1 cellular context compared by ENCODE assay signal in the genomic region with DNA sequence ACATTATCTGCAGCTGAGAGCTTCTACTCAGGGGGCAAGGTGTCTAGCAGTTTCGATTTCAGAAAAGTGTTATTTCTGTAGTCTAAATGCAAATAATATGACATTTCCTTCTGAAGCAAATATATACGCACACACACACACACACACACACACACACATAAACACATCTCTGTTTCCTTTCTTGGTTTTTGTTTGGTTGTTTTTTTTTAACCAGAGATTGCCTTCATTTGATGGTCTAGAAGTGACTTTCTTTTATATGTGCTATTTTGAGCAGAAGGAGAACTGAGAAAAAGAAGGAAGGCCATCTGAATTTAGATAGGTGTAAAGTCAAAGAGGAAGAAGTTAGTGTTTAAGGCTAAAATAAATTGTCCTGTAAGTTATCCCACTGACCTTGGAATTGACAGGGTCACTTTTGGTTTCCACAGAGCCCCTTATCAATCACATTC.
TF ChIP-seq lines count a peak whose summit lies in the region.

No MANE protein-coding gene starts in this region.

TF ChIP-seq in GM12878, 131 proteins besides CTCF, POLR2A, EP300 and RAD21 (continued from another document and continues in another):
- TF ChIP-seq RFX5 (IDR thresholded peaks at IDR 0.05; ENCODE audit: low read depth, low read length) (no peak), EZH2 (IDR thresholded peaks at IDR 0.05; ENCODE audit: borderline replicate concordance, control insufficient read depth, low read depth, low read length) (no peak), SUZ12 (IDR thresholded peaks at IDR 0.05; ENCODE audit: unreplicated experiment) (no peak), MXI1 (IDR thresholded peaks at IDR 0.05; ENCODE audit: low read depth, low read length) (peak; percentile 80; the same call in 1 of the 2 replicates), IRF4 (IDR thresholded peaks at IDR 0.05; ENCODE audit: low read depth, low read length) (peak; percentile 94), BACH1 (IDR thresholded peaks at IDR 0.05; ENCODE audit: borderline replicate concordance) (peak; percentile 51; the same call in 1 of the 2 replicates), FOXM1 (IDR thresholded peaks at IDR 0.05; ENCODE audit: low read depth, low read length) (peak; percentile 94), CUX1 (IDR thresholded peaks at IDR 0.05; ENCODE audit: insufficient replicate concordance, low read depth, low read length) (no peak), ZBTB33 (IDR thresholded peaks at IDR 0.05) (no peak), ELK1 (IDR thresholded peaks at IDR 0.05; ENCODE audit: low read depth, low read length) (no peak), CEBPB (IDR thresholded peaks at IDR 0.05; ENCODE audit: borderline replicate concordance in 1 of 2, low read depth in 2 of 2, low read length in 2 of 2) (peak in 1 of 2 experiments; percentile 95; a peak in 2 of 4 replicates), ZZZ3 (IDR thresholded peaks at IDR 0.05; ENCODE audit: control insufficient read depth, insufficient read length, low read depth) (no peak), STAT1 (conservative IDR thresholded peaks at IDR 0.05) (no peak), BHLHE40 (IDR thresholded peaks at IDR 0.05; ENCODE audit: borderline replicate concordance in 1 of 2, low read depth in 2 of 2, low read length in 1 of 2) (peak; percentile 58 to 86; a peak in 3 of 4 replicates), USF2 (IDR thresholded peaks at IDR 0.05; ENCODE audit: borderline replicate concordance, low read depth, low read length) (no peak), SP1 (IDR thresholded peaks at IDR 0.05; ENCODE audit: low read depth, low read length) (peak; percentile 76), ATF3 (IDR thresholded peaks at IDR 0.05; ENCODE audit: borderline replicate concordance, extremely low read depth, low read depth, low read length) (no peak), RB1 (IDR thresholded peaks at IDR 0.05; ENCODE audit: borderline replicate concordance) (peak; percentile 40; the same call in 1 of the 2 replicates), ZNF207 (IDR thresholded peaks at IDR 0.05; ENCODE audit: borderline replicate concordance) (no peak), USF1 (IDR thresholded peaks at IDR 0.05; ENCODE audit: borderline replicate concordance, extremely low read length, insufficient read depth, low read depth, low read length) (no peak), LARP7 (IDR thresholded peaks at IDR 0.05) (no peak), TCF3 (IDR thresholded peaks at IDR 0.05; ENCODE audit: borderline replicate concordance, insufficient read depth, low read depth, low read length) (0 out of 2 replicates have a peak, but pooled peaks have one; percentile 37), ZBTB11 (CRISPR knock-in tag; IDR thresholded peaks at IDR 0.05) (no peak), IRF3 (IDR thresholded peaks at IDR 0.05) (no peak), NKRF (conservative IDR thresholded peaks at IDR 0.05) (no peak), SMAD1 (IDR thresholded peaks at IDR 0.05; ENCODE audit: low read depth, partially characterized antibody) (no peak), SPI1 (IDR thresholded peaks at IDR 0.05; ENCODE audit: borderline replicate concordance, insufficient read depth, low read depth, low read length) (peak; percentile 88), MEF2A (IDR thresholded peaks at IDR 0.05; ENCODE audit: insufficient read depth, low read depth, low read length) (peak; percentile 99), RBBP5 (conservative IDR thresholded peaks at IDR 0.05) (no peak), CHD1 (IDR thresholded peaks at IDR 0.05; ENCODE audit: low read depth, low read length) (no peak), CBX3 (IDR thresholded peaks at IDR 0.05; ENCODE audit: borderline replicate concordance, low read depth) (no peak), JUNB (IDR thresholded peaks at IDR 0.05) (peak; percentile 57)
- TF ChIP-seq, protein P1, sequence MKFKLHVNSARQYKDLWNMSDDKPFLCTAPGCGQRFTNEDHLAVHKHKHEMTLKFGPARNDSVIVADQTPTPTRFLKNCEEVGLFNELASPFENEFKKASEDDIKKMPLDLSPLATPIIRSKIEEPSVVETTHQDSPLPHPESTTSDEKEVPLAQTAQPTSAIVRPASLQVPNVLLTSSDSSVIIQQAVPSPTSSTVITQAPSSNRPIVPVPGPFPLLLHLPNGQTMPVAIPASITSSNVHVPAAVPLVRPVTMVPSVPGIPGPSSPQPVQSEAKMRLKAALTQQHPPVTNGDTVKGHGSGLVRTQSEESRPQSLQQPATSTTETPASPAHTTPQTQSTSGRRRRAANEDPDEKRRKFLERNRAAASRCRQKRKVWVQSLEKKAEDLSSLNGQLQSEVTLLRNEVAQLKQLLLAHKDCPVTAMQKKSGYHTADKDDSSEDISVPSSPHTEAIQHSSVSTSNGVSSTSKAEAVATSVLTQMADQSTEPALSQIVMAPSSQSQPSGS (IDR thresholded peaks at IDR 0.05; ENCODE audit: low read length) = peak; percentile 99
- TF ChIP-seq, protein P2, sequence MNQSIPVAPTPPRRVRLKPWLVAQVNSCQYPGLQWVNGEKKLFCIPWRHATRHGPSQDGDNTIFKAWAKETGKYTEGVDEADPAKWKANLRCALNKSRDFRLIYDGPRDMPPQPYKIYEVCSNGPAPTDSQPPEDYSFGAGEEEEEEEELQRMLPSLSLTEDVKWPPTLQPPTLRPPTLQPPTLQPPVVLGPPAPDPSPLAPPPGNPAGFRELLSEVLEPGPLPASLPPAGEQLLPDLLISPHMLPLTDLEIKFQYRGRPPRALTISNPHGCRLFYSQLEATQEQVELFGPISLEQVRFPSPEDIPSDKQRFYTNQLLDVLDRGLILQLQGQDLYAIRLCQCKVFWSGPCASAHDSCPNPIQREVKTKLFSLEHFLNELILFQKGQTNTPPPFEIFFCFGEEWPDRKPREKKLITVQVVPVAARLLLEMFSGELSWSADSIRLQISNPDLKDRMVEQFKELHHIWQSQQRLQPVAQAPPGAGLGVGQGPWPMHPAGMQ (IDR thresholded peaks at IDR 0.05; ENCODE audit: borderline replicate concordance) = no peak
